9 cellular contexts compared by ENCODE assay signal in the genomic region with DNA sequence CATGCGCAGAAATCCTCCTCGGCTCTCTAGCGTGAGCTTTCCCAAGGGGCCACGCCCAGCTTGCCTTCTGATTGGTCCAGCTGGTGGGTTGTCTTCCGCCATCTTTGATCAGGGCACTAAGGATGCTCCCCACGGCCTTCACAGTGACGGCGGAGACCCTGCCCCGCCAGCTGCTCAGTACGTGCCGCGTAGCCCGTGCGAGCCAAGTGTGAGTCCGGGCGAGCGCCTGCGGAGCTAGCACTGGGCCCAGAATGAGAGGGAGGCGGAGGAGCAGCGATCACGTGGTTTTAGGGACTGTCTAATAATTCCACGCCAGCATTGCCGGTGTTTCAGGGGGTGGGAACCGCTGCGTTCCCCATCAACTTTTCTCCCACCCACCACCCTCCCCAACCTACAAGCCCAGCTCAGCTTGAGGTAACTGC.
DNase-seq lines count a peak whose midpoint lies in the region; ATAC-seq and FAIRE-seq lines count a peak whose summit lies in the region.
"Had no signal": no experiment of that assay in that cellular context is flagged by ENCODE, and none has a peak within 500 bp of the region (broad histone marks: within the 10 kb centered on the region; RNA-seq: fewer than 3 reads in every experiment).

No MANE protein-coding gene starts in this region.

- peak; percentile 79 for ATAC-seq in GM19043 (IDR thresholded peaks at IDR 0.05; ENCODE audit: low read depth, unreplicated experiment)
- peak; percentile 83 for ATAC-seq in HG03354 (IDR thresholded peaks at IDR 0.05; ENCODE audit: poor library complexity, severe bottlenecking, unreplicated experiment)
- peak; percentile 92 to 94 for ATAC-seq in activated CD4-positive, CD25-positive, alpha-beta regulatory T cell treated with anti-CD3 and anti-CD28 coated beads, Interleukin-2, amount 50 U/mL, for 24 hours

- peak; percentile 43 for FAIRE-seq in islet of Langerhans (lab: Jason Lieb, UNC)
- FAIRE-seq: colon had no signal

- peak; percentile 97 for DNase-seq in AG20443 (ENCODE audit: low spot score)
- peak; percentile 99 to 100 for DNase-seq in NCI-H446 (lab: John Stamatoyannopoulos, UW)
- DNase-seq in cerebellar cortex (ENCODE audit: low spot score): peak; percentile 99
- peak; percentile 93 for DNase-seq in stimulated activated CD4-positive, alpha-beta T cell treated with anti-CD3 and anti-CD28 coated beads, Interleukin-12 subunit alpha, Interleukin-12 subunit beta, amount 100 ng/mL, for 4 hours

Comparison
In these comparisons a context has a peak if more than half of its experiments do, and no peak if none do; other contexts are left out.
1. Peak in every context shown above with its lines: DNase-seq and ATAC-seq.